1 cellular context compared by ENCODE assay signal in genomic region chr19:40461669-40462221, GRCh38.
A peak's percentile ranks its signal among the peaks of the same experiment; 100 is the strongest.
TF ChIP-seq lines count a peak whose summit lies in the region.

No MANE protein-coding gene starts in this region.

TF ChIP-seq in HepG2, 621 proteins besides CTCF, POLR2A, EP300 and RAD21 (continued from another document and continues in another):
- TF ChIP-seq PRDM4 (CRISPR knock-in tag; IDR thresholded peaks at IDR 0.05; ENCODE audit: borderline replicate concordance) (no peak), ZNF564 (CRISPR knock-in tag; IDR thresholded peaks at IDR 0.05) (peak; percentile 70; the same call in 1 of the 2 replicates), TAF1 (CRISPR knock-in tag; IDR thresholded peaks at IDR 0.05) (no peak), ZNF44 (CRISPR knock-in tag; IDR thresholded peaks at IDR 0.05) (no peak), ZNF30 (CRISPR knock-in tag; IDR thresholded peaks at IDR 0.05) (no peak), TBL1XR1 (IDR thresholded peaks at IDR 0.05; ENCODE audit: borderline replicate concordance, low read length, partially characterized antibody) (no peak), FOXP1 (IDR thresholded peaks at IDR 0.05) (no peak; the same call in 1 of the 2 replicates), FOXP1 (CRISPR knock-in tag; IDR thresholded peaks at IDR 0.05) (peak; percentile 71), ZBTB7B (CRISPR knock-in tag; IDR thresholded peaks at IDR 0.05) (peak; percentile 51; the same call in 1 of the 2 replicates), ZSCAN20 (CRISPR knock-in tag; IDR thresholded peaks at IDR 0.05; ENCODE audit: borderline replicate concordance) (no peak), ZNF773 (CRISPR knock-in tag; IDR thresholded peaks at IDR 0.05; ENCODE audit: borderline replicate concordance) (0 out of 2 replicates have a peak, but pooled peaks have one; percentile 6), DR1 (CRISPR knock-in tag; IDR thresholded peaks at IDR 0.05) (no peak), ZNF776 (CRISPR knock-in tag; IDR thresholded peaks at IDR 0.05) (no peak), THAP8 (CRISPR knock-in tag; IDR thresholded peaks at IDR 0.05; ENCODE audit: borderline replicate concordance) (no peak), PHB2 (IDR thresholded peaks at IDR 0.05; ENCODE audit: partially characterized antibody) (no peak), ZNF143 (CRISPR knock-in tag; IDR thresholded peaks at IDR 0.05) (0 out of 2 replicates have a peak, but pooled peaks have one; percentile 14), HNF1A (IDR thresholded peaks at IDR 0.05; ENCODE audit: low read depth) (no peak), HNF1A (CRISPR knock-in tag; IDR thresholded peaks at IDR 0.05; ENCODE audit: borderline replicate concordance) (no peak), SP1 (IDR thresholded peaks at IDR 0.05) (no peak), SP1 (CRISPR knock-in tag; IDR thresholded peaks at IDR 0.05) (no peak), ZNF614 (CRISPR knock-in tag; IDR thresholded peaks at IDR 0.05; ENCODE audit: borderline replicate concordance) (no peak), MBD4 (IDR thresholded peaks at IDR 0.05; ENCODE audit: borderline replicate concordance, low read length) (no peak), RBAK (CRISPR knock-in tag; IDR thresholded peaks at IDR 0.05) (no peak), SAP130 (CRISPR knock-in tag; IDR thresholded peaks at IDR 0.05; ENCODE audit: low read depth) (peak; percentile 64), FUBP1 (CRISPR knock-in tag; IDR thresholded peaks at IDR 0.05; ENCODE audit: borderline replicate concordance) (no peak), ZNF7 (CRISPR knock-in tag; IDR thresholded peaks at IDR 0.05) (no peak), EZH2 (conservative IDR thresholded peaks at IDR 0.05; ENCODE audit: low read depth, low read length) (no peak), CBFB (CRISPR knock-in tag; IDR thresholded peaks at IDR 0.05) (no peak), CAMTA2 (CRISPR knock-in tag; IDR thresholded peaks at IDR 0.05; ENCODE audit: borderline replicate concordance) (no peak), ZFP82 (CRISPR knock-in tag; IDR thresholded peaks at IDR 0.05; ENCODE audit: borderline replicate concordance) (no peak), TRIM24 (CRISPR knock-in tag; IDR thresholded peaks at IDR 0.05) (no peak), HNRNPH1 (optimal IDR thresholded peaks at IDR 0.05; ENCODE audit: low read depth, low read length) (no peak), ZNF124 (CRISPR knock-in tag; IDR thresholded peaks at IDR 0.05) (no peak), HHEX (CRISPR knock-in tag; IDR thresholded peaks at IDR 0.05) (no peak), IKZF1 (IDR thresholded peaks at IDR 0.05) (no peak), ZNF766 (CRISPR knock-in tag; IDR thresholded peaks at IDR 0.05; ENCODE audit: borderline replicate concordance) (no peak; the same call in 1 of the 2 replicates), HMG20A (CRISPR knock-in tag; IDR thresholded peaks at IDR 0.05; ENCODE audit: borderline replicate concordance) (peak; percentile 19; the same call in 1 of the 2 replicates), SRF (IDR thresholded peaks at IDR 0.05; ENCODE audit: low read depth, low read length) (no peak)
- TF ChIP-seq, protein P1, sequence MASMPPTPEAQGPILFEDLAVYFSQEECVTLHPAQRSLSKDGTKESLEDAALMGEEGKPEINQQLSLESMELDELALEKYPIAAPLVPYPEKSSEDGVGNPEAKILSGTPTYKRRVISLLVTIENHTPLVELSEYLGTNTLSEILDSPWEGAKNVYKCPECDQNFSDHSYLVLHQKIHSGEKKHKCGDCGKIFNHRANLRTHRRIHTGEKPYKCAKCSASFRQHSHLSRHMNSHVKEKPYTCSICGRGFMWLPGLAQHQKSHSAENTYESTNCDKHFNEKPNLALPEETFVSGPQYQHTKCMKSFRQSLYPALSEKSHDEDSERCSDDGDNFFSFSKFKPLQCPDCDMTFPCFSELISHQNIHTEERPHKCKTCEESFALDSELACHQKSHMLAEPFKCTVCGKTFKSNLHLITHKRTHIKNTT (CRISPR knock-in tag; IDR thresholded peaks at IDR 0.05): no peak
- TF ChIP-seq, protein P2, sequence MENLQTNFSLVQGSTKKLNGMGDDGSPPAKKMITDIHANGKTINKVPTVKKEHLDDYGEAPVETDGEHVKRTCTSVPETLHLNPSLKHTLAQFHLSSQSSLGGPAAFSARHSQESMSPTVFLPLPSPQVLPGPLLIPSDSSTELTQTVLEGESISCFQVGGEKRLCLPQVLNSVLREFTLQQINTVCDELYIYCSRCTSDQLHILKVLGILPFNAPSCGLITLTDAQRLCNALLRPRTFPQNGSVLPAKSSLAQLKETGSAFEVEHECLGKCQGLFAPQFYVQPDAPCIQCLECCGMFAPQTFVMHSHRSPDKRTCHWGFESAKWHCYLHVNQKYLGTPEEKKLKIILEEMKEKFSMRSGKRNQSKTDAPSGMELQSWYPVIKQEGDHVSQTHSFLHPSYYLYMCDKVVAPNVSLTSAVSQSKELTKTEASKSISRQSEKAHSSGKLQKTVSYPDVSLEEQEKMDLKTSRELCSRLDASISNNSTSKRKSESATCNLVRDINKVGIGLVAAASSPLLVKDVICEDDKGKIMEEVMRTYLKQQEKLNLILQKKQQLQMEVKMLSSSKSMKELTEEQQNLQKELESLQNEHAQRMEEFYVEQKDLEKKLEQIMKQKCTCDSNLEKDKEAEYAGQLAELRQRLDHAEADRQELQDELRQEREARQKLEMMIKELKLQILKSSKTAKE (CRISPR knock-in tag; IDR thresholded peaks at IDR 0.05; ENCODE audit: borderline replicate concordance): no peak
- TF ChIP-seq, protein P3, sequence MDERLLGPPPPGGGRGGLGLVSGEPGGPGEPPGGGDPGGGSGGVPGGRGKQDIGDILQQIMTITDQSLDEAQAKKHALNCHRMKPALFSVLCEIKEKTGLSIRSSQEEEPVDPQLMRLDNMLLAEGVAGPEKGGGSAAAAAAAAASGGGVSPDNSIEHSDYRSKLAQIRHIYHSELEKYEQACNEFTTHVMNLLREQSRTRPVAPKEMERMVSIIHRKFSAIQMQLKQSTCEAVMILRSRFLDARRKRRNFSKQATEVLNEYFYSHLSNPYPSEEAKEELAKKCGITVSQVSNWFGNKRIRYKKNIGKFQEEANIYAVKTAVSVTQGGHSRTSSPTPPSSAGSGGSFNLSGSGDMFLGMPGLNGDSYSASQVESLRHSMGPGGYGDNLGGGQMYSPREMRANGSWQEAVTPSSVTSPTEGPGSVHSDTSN (CRISPR knock-in tag; IDR thresholded peaks at IDR 0.05): no peak
- TF ChIP-seq, protein P4, sequence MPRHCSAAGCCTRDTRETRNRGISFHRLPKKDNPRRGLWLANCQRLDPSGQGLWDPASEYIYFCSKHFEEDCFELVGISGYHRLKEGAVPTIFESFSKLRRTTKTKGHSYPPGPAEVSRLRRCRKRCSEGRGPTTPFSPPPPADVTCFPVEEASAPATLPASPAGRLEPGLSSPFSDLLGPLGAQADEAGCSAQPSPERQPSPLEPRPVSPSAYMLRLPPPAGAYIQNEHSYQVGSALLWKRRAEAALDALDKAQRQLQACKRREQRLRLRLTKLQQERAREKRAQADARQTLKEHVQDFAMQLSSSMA (CRISPR knock-in tag; IDR thresholded peaks at IDR 0.05): no peak
- TF ChIP-seq, protein P5, sequence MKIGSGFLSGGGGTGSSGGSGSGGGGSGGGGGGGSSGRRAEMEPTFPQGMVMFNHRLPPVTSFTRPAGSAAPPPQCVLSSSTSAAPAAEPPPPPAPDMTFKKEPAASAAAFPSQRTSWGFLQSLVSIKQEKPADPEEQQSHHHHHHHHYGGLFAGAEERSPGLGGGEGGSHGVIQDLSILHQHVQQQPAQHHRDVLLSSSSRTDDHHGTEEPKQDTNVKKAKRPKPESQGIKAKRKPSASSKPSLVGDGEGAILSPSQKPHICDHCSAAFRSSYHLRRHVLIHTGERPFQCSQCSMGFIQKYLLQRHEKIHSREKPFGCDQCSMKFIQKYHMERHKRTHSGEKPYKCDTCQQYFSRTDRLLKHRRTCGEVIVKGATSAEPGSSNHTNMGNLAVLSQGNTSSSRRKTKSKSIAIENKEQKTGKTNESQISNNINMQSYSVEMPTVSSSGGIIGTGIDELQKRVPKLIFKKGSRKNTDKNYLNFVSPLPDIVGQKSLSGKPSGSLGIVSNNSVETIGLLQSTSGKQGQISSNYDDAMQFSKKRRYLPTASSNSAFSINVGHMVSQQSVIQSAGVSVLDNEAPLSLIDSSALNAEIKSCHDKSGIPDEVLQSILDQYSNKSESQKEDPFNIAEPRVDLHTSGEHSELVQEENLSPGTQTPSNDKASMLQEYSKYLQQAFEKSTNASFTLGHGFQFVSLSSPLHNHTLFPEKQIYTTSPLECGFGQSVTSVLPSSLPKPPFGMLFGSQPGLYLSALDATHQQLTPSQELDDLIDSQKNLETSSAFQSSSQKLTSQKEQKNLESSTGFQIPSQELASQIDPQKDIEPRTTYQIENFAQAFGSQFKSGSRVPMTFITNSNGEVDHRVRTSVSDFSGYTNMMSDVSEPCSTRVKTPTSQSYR (CRISPR knock-in tag; IDR thresholded peaks at IDR 0.05; ENCODE audit: borderline replicate concordance): no peak
